Comparison of ENCODE assay signal across 19 cellular contexts in the genomic region with DNA sequence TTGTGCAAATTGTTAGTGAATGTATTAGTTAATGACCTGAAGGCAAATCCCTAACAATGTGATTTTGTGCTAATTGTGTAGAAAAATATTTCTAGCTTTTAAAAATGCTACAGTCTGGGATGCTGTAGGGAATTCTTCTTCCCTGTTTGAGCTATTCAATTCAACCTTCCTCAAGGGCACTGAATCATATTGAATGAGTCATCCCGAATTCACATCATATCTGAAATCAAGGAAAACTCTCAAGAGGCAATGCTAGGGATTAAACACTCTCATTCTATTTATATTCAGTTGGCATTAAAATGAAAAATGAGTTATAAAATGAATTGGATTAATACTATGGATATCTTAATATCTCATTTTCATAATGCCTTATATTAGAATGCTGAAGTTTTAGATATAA.
"Had no signal": no experiment of that assay in that cellular context is flagged by ENCODE, and none has a peak within 500 bp of the region (broad histone marks: within the 10 kb centered on the region; RNA-seq: fewer than 3 reads in every experiment).

No MANE protein-coding gene starts in this region.

- H3K27ac ChIP-seq: adrenal gland, brain microvascular endothelial cell, esophagus squamous epithelium, heart left ventricle, left lung, right lobe of liver, transverse colon had no signal

- FAIRE-seq: endometrium, islet of Langerhans, TTC549 had no signal

- H3K4me1 ChIP-seq: adrenal gland, esophagus squamous epithelium, heart left ventricle, left lung, right lobe of liver, transverse colon had no signal

- DNase-seq: activated CD4-positive, alpha-beta T cell treated with anti-CD3 and anti-CD28 coated beads, Interleukin-2, amount 50 U/mL, for 1 hour; activated CD4-positive, CD25-positive, alpha-beta regulatory T cell; activated naive CD4-positive, alpha-beta T cell treated with anti-CD3 and anti-CD28 coated beads, Interleukin-2, amount 50 U/mL, for 16 hours; adrenal gland; brain microvascular endothelial cell; esophagus squamous epithelium; heart left ventricle; left lung; mesenchymal stem cell; nucleus accumbens; right lobe of liver; stimulated activated CD4-positive, alpha-beta T cell treated with anti-CD3 and anti-CD28 coated beads, Interleukin-2, amount 100 ng/mL, for 24 hours; stimulated activated naive CD4-positive, alpha-beta T cell; substantia nigra; transverse colon had no signal

- H3K36me3 ChIP-seq: adrenal gland, brain microvascular endothelial cell, esophagus squamous epithelium, heart left ventricle, left lung, right lobe of liver, transverse colon had no signal

- H3K27me3 ChIP-seq: adrenal gland, brain microvascular endothelial cell, esophagus squamous epithelium, heart left ventricle, left lung, right lobe of liver, transverse colon had no signal

- H3K9me3 ChIP-seq: adrenal gland, heart left ventricle, right lobe of liver, transverse colon had no signal

- ATAC-seq: heart left ventricle; left lung; natural killer cell treated with Interleukin-12 subunit alpha and Interleukin-12 subunit beta and Interleukin-15 and Interleukin-18, amount 100 ng/mL, for 72 hours; right lobe of liver had no signal

- H3K4me3 ChIP-seq: adrenal gland, esophagus squamous epithelium, heart left ventricle, left lung, right lobe of liver, transverse colon had no signal
